In the genomic region with DNA sequence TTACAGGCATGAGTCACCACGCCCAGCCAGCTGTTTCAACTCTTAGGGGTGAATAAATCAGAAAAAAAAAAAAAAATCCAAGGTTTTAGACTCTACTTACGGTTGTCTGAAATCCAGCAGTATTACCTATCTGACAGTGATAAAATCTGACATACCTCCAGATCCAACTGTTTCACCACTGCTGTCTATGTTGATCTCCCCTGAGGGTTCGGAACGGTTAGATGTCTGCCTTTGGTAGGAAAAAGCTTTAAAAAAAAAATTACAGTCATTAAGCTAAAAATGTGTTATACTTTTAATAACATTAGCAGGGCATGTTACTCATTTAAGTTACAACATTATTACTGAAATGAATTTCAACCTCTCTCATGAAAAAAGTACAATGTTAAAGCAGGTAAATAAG, we compare ENCODE assay signal across 19 cellular contexts. TPM values are rescaled to one million over a fixed set of nuclear protein-coding genes. Genes with fewer than 3 reads are reported as not detected.
DNase-seq lines count a peak whose midpoint lies in the region; ATAC-seq and TF ChIP-seq lines count a peak whose summit lies in the region.
"Had no signal": no experiment of that assay in that cellular context is flagged by ENCODE, and none has a peak within 500 bp of the region (broad histone marks: within the 10 kb centered on the region; RNA-seq: fewer than 3 reads in every experiment).

No MANE protein-coding gene starts in this region.

- H2AK5ac ChIP-seq in trophoblast cell (ENCODE audit: low read length) = no peak overlapping the region

- POLR2A ChIA-PET in A673 (lab: Charles Lee; ENCODE audit: low non-redundant PET) (no interaction called here), OCI-LY7 (lab: Charles Lee) (interaction anchor here (0.9 kb wide), 1 partner anchor 10 kb away, joined by 3 read pairs; no protein-coding TSS in a partner anchor)

- TF ChIP-seq CTCF in A673 (conservative IDR thresholded peaks at IDR 0.05; ENCODE audit: low read depth, low read length) (no peak), OCI-LY7 (conservative IDR thresholded peaks at IDR 0.05; ENCODE audit: low read length) (no peak), spleen (IDR thresholded peaks at IDR 0.05 in 8 of 11, conservative IDR thresholded peaks at IDR 0.05 in 3 of 11) (no peak)

- no peak overlapping the region for H2BK120ac ChIP-seq in trophoblast cell (ENCODE audit: insufficient read depth, low read length, poor library complexity)

- H3K4me2 ChIP-seq in OCI-LY7 (ENCODE audit: low read length) = no peak overlapping the region
- H3K4me2 ChIP-seq in trophoblast cell (ENCODE audit: low read length) = no peak overlapping the region
- H3K4me2 ChIP-seq: A549 had no signal

- intact Hi-C loops in A673 (cut with micrococcal nuclease; ENCODE audit: unreplicated experiment) = no loop called here
- intact Hi-C loops in OCI-LY7 (cut with micrococcal nuclease; ENCODE audit: unreplicated experiment) = no loop called here
- intact Hi-C loops in spleen (cut with DNase I; ENCODE audit: low total_unique reads) = loop anchor here (10.0 kb wide), 1 partner anchor 52 kb away; the partner anchor contains the start of genes ACAD8 and THYN1

- no peak overlapping the region for H2AFZ ChIP-seq in OCI-LY7 (ENCODE audit: low read length)
- no peak overlapping the region for H2AFZ ChIP-seq in trophoblast cell (ENCODE audit: insufficient read depth, low read length, poor library complexity)

- H3K4ac ChIP-seq in trophoblast cell (ENCODE audit: low read depth, low read length) = no peak overlapping the region

- no peak overlapping the region for H3K27ac ChIP-seq in A673 (ENCODE audit: low read depth, low read length, poor library complexity, severe bottlenecking)
- no peak overlapping the region for H3K27ac ChIP-seq in OCI-LY7 (ENCODE audit: low read depth, low read length, poor library complexity, severe bottlenecking)
- no peak overlapping the region for H3K27ac ChIP-seq in trophoblast cell (ENCODE audit: low read depth, low read length)
- H3K27ac ChIP-seq in spleen = no peak overlapping the region
- H3K27ac ChIP-seq: A549 had no signal

- H3K4me1 ChIP-seq in A673 (ENCODE audit: insufficient read depth, low read length, poor library complexity, severe bottlenecking) (no peaks in the 10 kb centered on the region), OCI-LY7 (ENCODE audit: insufficient read depth, low read length, poor library complexity, severe bottlenecking) (no peaks in the 10 kb centered on the region), trophoblast cell (ENCODE audit: control insufficient read depth in 1 of 2, insufficient read depth in 2 of 2, low read length in 2 of 2) (no peaks in the 10 kb centered on the region), spleen (no peaks in the 10 kb centered on the region)
- H3K4me1 ChIP-seq: A549 had no signal

- no CpG with 5 or more reads among the region's 4 CpGs for WGBS in trophoblast cell (ENCODE audit: extremely low coverage, insufficient coverage, insufficient read length)
- WGBS in spleen, 5 donors = 95 to 99% (median 97%) methylated on average over 4 of the region's 4 CpGs

- no peak for TF ChIP-seq POLR2A in spleen (IDR thresholded peaks at IDR 0.05)

- no peak overlapping the region for H4K91ac ChIP-seq in trophoblast cell (ENCODE audit: low read depth, low read length)

- H2BK12ac ChIP-seq in trophoblast cell (ENCODE audit: low read length) = no peak overlapping the region

- H4K8ac ChIP-seq in trophoblast cell (ENCODE audit: low read depth, low read length) = no peak overlapping the region

- no peak overlapping the region for H2BK5ac ChIP-seq in trophoblast cell (ENCODE audit: low read depth, low read length, poor library complexity)

- no peak for ATAC-seq in GM19463 (IDR thresholded peaks at IDR 0.05; ENCODE audit: unreplicated experiment)
- ATAC-seq: A549 had no signal

- DNase-seq in A673 (ENCODE audit: low spot score) = peak; percentile 31
- no peak for DNase-seq in OCI-LY7 (ENCODE audit: low spot score)
- DNase-seq in amniotic epithelial cell (ENCODE audit: low read depth) = peak; percentile 21
- DNase-seq in trophoblast cell = peak; percentile 81 to 95
- DNase-seq in mesenteric fat pad (ENCODE audit: low spot score) = no peak
- no peak for DNase-seq in spleen
- DNase-seq: 8988T; C1 segment of cervical spinal cord; Calu3; CD4-positive, alpha-beta memory T cell; COR-L47; DMS53; DMS79 treated with DMSO at 0.1 percent for 48 hours; GF-D8; GOT3; HFFc6 had no signal

- no peak overlapping the region for H3K14ac ChIP-seq in trophoblast cell (ENCODE audit: low read length)

- H3K18ac ChIP-seq in trophoblast cell (ENCODE audit: low read length) = no peak overlapping the region

- BruUV-seq in A673 (replicated peaks; lab: Mats Ljungman, UMichigan) = no TSS peak
- BruUV-seq in OCI-LY7 (replicated peaks; lab: Mats Ljungman, UMichigan) = TSS peak; percentile 13

- H3K36me3 ChIP-seq in A673 (ENCODE audit: insufficient read depth, low read length, poor library complexity, severe bottlenecking) (peaks cover 89% of the 10 kb centered on the region), OCI-LY7 (ENCODE audit: insufficient read depth, low read length) (peaks cover 99% of the 10 kb centered on the region), trophoblast cell (ENCODE audit: control insufficient read depth in 1 of 2, insufficient read depth in 2 of 2, low read length in 2 of 2) (peaks cover 20 to 36% of the 10 kb centered on the region in 2 experiments), spleen (peaks cover 6 to 92% (median 52%) of the 10 kb centered on the region in 6 donors)

- H4K20me1 ChIP-seq in OCI-LY7 (ENCODE audit: insufficient read depth, low read length) = peaks cover 13% of the 10 kb centered on the region

- no peaks in the 10 kb centered on the region for H3K9me2 ChIP-seq in OCI-LY7 (ENCODE audit: insufficient read depth, low read length)

- H3K23ac ChIP-seq in trophoblast cell (ENCODE audit: low read length) = no peak overlapping the region

- no peak overlapping the region for H3K9ac ChIP-seq in trophoblast cell (ENCODE audit: low read length)

- H3K9me3 ChIP-seq in A673 (ENCODE audit: low read depth, low read length, poor library complexity, severe bottlenecking) (no peaks in the 10 kb centered on the region), OCI-LY7 (ENCODE audit: low read length) (no peaks in the 10 kb centered on the region), trophoblast cell (ENCODE audit: insufficient read depth, low read depth, low read length) (no peaks in the 10 kb centered on the region), spleen (no peaks in the 10 kb centered on the region)
- H3K9me3 ChIP-seq: A549, HAP-1 had no signal

- no peak overlapping the region for H4K12ac ChIP-seq in trophoblast cell (ENCODE audit: low read depth, low read length)

- CTCF ChIA-PET in A673 (lab: Charles Lee) = no interaction called here
- CTCF ChIA-PET in OCI-LY7 (lab: Charles Lee; ENCODE audit: unreplicated experiment) = no interaction called here

- H3K79me2 ChIP-seq in OCI-LY7 (ENCODE audit: insufficient read depth, low read depth, low read length) (peaks cover 10% of the 10 kb centered on the region), trophoblast cell (ENCODE audit: control insufficient read depth, insufficient read depth, low read length, poor library complexity) (no peaks in the 10 kb centered on the region)

- H3K27me3 ChIP-seq in A673 (replicated peaks; ENCODE audit: insufficient read depth, low read depth, low read length, poor library complexity) (no peaks in the 10 kb centered on the region), trophoblast cell (ENCODE audit: insufficient read depth, low read length) (no peaks in the 10 kb centered on the region), spleen (replicated peaks in 1 of 7) (no peaks in the 10 kb centered on the region)

- H3K4me3 ChIP-seq in A673 (ENCODE audit: low read depth, low read length, poor library complexity, severe bottlenecking) = no peak overlapping the region
- H3K4me3 ChIP-seq in OCI-LY7 (ENCODE audit: low read depth, low read length, poor library complexity, severe bottlenecking) = no peak overlapping the region
- H3K4me3 ChIP-seq in trophoblast cell (ENCODE audit: low read depth, low read length) = no peak overlapping the region
- no peak overlapping the region for H3K4me3 ChIP-seq in spleen
- H3K4me3 ChIP-seq: A549, HAP-1 had no signal

- no peaks in the 10 kb centered on the region for H3K79me1 ChIP-seq in trophoblast cell (ENCODE audit: low read length)

RNA-seq across cellular contexts. Expression of gene NCAPD3, which starts 21.1 kb away (rescaled TPM):
- 120 and 127 TPM in 2 replicates for total RNA-seq in A673 (2021)
- 72.8 and 89.1 TPM in 2 replicates for total RNA-seq in OCI-LY7 (2014; rRNA removed; shearing (Covaris generic))
- 112 and 125 TPM in 2 replicates for total RNA-seq in OCI-LY7 (2022)
- 12.2 and 12.7 TPM in 2 replicates for polyA plus RNA-seq in trophoblast cell (2013)
- 15.8 TPM for total RNA-seq in mesenteric fat pad
- total RNA-seq in spleen = 10 to 100 TPM; 20.2 to 33.0 (median 24.3) TPM
- 1 to 10 TPM; 3.0 to 5.5 (median 4.0) TPM for polyA plus RNA-seq in spleen

RNA-seq across cellular contexts. Expression of gene VPS26B, which starts 21.8 kb away (rescaled TPM):
- total RNA-seq in A673 (2021) (51.3 and 53.3 TPM in 2 replicates), OCI-LY7 (2022) (25.1 and 33.1 TPM in 2 replicates), mesenteric fat pad (37.4 TPM), spleen (10 to 100 TPM; 31.1 to 48.9 (median 43.2) TPM)
- total RNA-seq in OCI-LY7 (2014; rRNA removed; shearing (Covaris generic)) = 22.7 and 24.9 TPM in 2 replicates
- polyA plus RNA-seq in trophoblast cell (2013) = 21.9 and 22.7 TPM in 2 replicates
- polyA plus RNA-seq in spleen = 10 to 100 TPM in 2 of 3 donors, 1 to 10 TPM in 1; 9.7 to 14.8 (median 11.6) TPM

RNA-seq across cellular contexts. Expression of gene THYN1, which starts 50.5 kb away (rescaled TPM):
- total RNA-seq in A673 (2021) = 57.2 and 60.2 TPM in 2 replicates
- total RNA-seq in OCI-LY7 (2014; rRNA removed; shearing (Covaris generic)) = 82.8 and 101 TPM in 2 replicates
- 51.6 and 52.4 TPM in 2 replicates for total RNA-seq in OCI-LY7 (2022)
- 27.6 and 30.3 TPM in 2 replicates for polyA plus RNA-seq in trophoblast cell (2013)
- total RNA-seq in mesenteric fat pad = 45.9 TPM
- 10 to 100 TPM; 24.5 to 54.8 (median 36.7) TPM for total RNA-seq in spleen
- polyA plus RNA-seq in spleen = 10 to 100 TPM; 40.1 to 54.2 (median 51.9) TPM

RNA-seq across cellular contexts. Expression of gene ACAD8, which starts 50.7 kb away (rescaled TPM):
- total RNA-seq in A673 (2021) = 32.3 and 34.8 TPM in 2 replicates
- 22.8 and 29.7 TPM in 2 replicates for total RNA-seq in OCI-LY7 (2014; rRNA removed; shearing (Covaris generic))
- total RNA-seq in OCI-LY7 (2022) = 20.4 and 24.7 TPM in 2 replicates
- polyA plus RNA-seq in trophoblast cell (2013) = 9.7 and 9.9 TPM in 2 replicates
- total RNA-seq in mesenteric fat pad = 24.5 TPM
- 10 to 100 TPM; 19.7 to 37.5 (median 28.4) TPM for total RNA-seq in spleen
- polyA plus RNA-seq in spleen = 10 to 100 TPM; 15.7 to 20.5 (median 18.9) TPM

Comparison
In these comparisons a context has a peak if more than half of its experiments do, and no peak if none do; other contexts are left out.
1. DNase-seq: peak in A673 (single experiment), amniotic epithelial cell (single experiment) and trophoblast cell (2 of 2); none in OCI-LY7 (single experiment), mesenteric fat pad (single experiment) and spleen (single experiment).